ENCODE assay signal across 14 cellular contexts in the genomic region with DNA sequence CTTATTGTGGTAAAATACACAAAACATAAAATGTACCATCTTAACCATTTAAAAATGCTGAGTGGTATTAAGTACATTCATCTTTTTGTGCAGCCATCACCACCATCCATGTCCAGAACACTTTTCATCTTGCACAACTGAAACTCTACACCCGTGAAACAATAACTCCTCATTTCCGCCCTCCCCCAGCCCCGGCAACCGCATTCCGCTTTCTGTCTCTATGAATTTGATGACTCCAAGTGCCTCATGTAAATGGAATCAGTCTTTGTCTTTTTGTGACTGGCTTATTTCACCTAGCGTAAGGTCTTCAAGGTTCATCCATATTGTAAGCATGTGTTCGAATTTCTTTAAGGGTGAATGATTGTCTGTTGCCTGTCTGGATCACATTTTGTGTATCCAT.
"Had no signal": no experiment of that assay in that cellular context is flagged by ENCODE, and none has a peak within 500 bp of the region (broad histone marks: within the 10 kb centered on the region; RNA-seq: fewer than 3 reads in every experiment).

No MANE protein-coding gene starts in this region.

- H3K4me3 ChIP-seq: prostate gland, right lobe of liver, spleen, stomach, testis, upper lobe of left lung had no signal

- H3K9me3 Mint-ChIP-seq: activated T-helper 1 cell treated with anti-CD3 and anti-CD28 coated beads, Interleukin-12 subunit alpha, Interleukin-12 subunit beta, Interleukin-2, Interleukin-4 antibody, amounts not matched to agents 30 ng/mL and 10 ng/mL and 1 ng/mL, durations not matched to agents 14 hours and 24 hours and 36 hours; natural killer cell treated with Interleukin-12 subunit alpha and Interleukin-12 subunit beta and Interleukin-15 and Interleukin-18, amount 100 ng/mL, for 72 hours; T-cell had no signal

- H3K27ac ChIP-seq: prostate gland, right lobe of liver, spleen, stomach, testis, upper lobe of left lung had no signal

- H3K27ac Mint-ChIP-seq: activated T-helper 1 cell treated with anti-CD3 and anti-CD28 coated beads, Interleukin-12 subunit alpha, Interleukin-12 subunit beta, Interleukin-2, Interleukin-4 antibody, amounts not matched to agents 30 ng/mL and 10 ng/mL and 1 ng/mL, durations not matched to agents 14 hours and 24 hours and 36 hours; natural killer cell treated with Interleukin-12 subunit alpha and Interleukin-12 subunit beta and Interleukin-15 and Interleukin-18, amount 100 ng/mL, for 72 hours; T-cell had no signal

- H3K36me3 ChIP-seq: prostate gland had no signal

- H3K4me1 Mint-ChIP-seq: T-cell had no signal

- H3K27me3 Mint-ChIP-seq: natural killer cell treated with Interleukin-12 subunit alpha and Interleukin-12 subunit beta and Interleukin-15 and Interleukin-18, amount 100 ng/mL, for 72 hours; T-cell had no signal

- H3K27me3 ChIP-seq: right lobe of liver, spleen, stomach, testis, upper lobe of left lung had no signal

- DNase-seq: activated CD4-positive, CD25-positive, alpha-beta regulatory T cell treated with anti-CD3 and anti-CD28 coated beads, Interleukin-2, amount 50 U/mL, for 72 hours; activated naive CD4-positive, alpha-beta T cell treated with Interleukin-2 at 50 U/mL for 16 hours; kidney glomerular epithelial cell; right lobe of liver; spleen; stomach; T-cell; T1000; testis; upper lobe of left lung had no signal

- ATAC-seq: esophagus mucosa; natural killer cell treated with Interleukin-12 subunit alpha and Interleukin-12 subunit beta and Interleukin-15 and Interleukin-18, amount 100 ng/mL, for 72 hours; right lobe of liver; T-cell had no signal

- H3K4me1 ChIP-seq: prostate gland, stomach, testis, upper lobe of left lung had no signal

- H3K9me3 ChIP-seq: prostate gland, right lobe of liver, spleen, stomach, testis, upper lobe of left lung had no signal

- H3K4me3 Mint-ChIP-seq: activated T-helper 1 cell treated with anti-CD3 and anti-CD28 coated beads, Interleukin-12 subunit alpha, Interleukin-12 subunit beta, Interleukin-2, Interleukin-4 antibody, amounts not matched to agents 30 ng/mL and 10 ng/mL and 1 ng/mL, durations not matched to agents 14 hours and 24 hours and 36 hours; natural killer cell treated with Interleukin-12 subunit alpha and Interleukin-12 subunit beta and Interleukin-15 and Interleukin-18, amount 100 ng/mL, for 72 hours; T-cell had no signal
